1 cellular context compared by ENCODE assay signal in the genomic region with DNA sequence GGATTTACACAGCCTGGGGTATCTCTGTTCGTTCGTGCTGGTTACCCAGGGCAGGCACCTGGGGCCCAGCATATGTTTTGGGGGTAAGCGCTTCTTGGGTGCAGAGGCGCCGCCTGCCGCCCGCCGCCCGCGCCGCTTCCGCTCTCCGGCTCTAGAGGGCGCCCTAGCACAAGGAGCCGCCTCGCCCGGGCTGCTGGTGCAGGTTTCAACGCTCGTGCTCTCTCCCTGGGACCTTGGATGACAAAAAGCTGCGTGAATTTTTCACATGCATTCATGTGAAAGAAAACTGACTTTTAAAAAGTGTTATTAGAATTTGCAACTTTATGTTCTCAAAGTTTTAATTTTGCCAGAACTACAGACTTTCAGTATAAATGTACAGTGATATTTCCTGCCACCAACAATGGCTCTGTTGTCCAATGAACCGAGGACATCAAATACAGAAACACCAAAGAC.
TF ChIP-seq lines count a peak whose summit lies in the region.

No MANE protein-coding gene starts in this region.

TF ChIP-seq in WTC11, 78 proteins besides CTCF, POLR2A, EP300 and RAD21 (continued from another document):
- TF ChIP-seq, protein P1, sequence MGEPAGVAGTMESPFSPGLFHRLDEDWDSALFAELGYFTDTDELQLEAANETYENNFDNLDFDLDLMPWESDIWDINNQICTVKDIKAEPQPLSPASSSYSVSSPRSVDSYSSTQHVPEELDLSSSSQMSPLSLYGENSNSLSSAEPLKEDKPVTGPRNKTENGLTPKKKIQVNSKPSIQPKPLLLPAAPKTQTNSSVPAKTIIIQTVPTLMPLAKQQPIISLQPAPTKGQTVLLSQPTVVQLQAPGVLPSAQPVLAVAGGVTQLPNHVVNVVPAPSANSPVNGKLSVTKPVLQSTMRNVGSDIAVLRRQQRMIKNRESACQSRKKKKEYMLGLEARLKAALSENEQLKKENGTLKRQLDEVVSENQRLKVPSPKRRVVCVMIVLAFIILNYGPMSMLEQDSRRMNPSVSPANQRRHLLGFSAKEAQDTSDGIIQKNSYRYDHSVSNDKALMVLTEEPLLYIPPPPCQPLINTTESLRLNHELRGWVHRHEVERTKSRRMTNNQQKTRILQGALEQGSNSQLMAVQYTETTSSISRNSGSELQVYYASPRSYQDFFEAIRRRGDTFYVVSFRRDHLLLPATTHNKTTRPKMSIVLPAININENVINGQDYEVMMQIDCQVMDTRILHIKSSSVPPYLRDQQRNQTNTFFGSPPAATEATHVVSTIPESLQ (CRISPR knock-in tag; IDR thresholded peaks at IDR 0.05), result no peak
- no peak for TF ChIP-seq HMGA2 (CRISPR knock-in tag; IDR thresholded peaks at IDR 0.05)
